In the genomic region with DNA sequence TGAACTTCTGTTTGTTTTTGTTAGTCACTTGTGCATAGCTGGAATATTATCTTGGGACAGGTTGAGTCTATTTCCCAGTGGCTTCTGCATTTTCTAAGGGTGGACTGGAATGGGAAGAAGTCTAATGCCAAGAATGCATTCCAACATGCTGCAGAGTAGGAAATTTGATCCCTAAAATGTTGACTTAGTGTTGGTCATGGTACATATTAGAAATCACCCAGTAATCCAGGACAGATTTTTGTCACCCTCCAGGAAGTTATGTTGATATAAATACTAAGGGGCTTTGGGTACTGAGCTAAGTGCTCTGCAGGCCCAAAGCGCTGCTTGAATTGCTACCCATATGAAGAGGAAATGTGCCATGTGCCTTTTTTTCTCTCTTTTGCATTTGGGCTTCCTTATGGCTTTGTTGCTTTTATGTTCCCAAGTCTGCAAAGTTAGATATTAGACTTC, we compare ENCODE assay signal across 8 cellular contexts. TPM values are rescaled to one million over a fixed set of nuclear protein-coding genes. Genes with fewer than 3 reads are reported as not detected.
DNase-seq lines count a peak whose midpoint lies in the region; ATAC-seq and TF ChIP-seq lines count a peak whose summit lies in the region.

No MANE protein-coding gene starts in this region.

- peak; percentile 38 for DNase-seq in NCI-H2029 (lab: John Stamatoyannopoulos, UW)
- no peak for DNase-seq in NCI-H2029 treated with DMSO at 0.1 percent for 48 hours (lab: John Stamatoyannopoulos, UW)
- no peak for DNase-seq in RWPE2 (ENCODE audit: low spot score)
- peak; percentile 82 to 91 for DNase-seq in foreskin fibroblast
- DNase-seq in smooth muscle cell (lab: John Stamatoyannopoulos, UW; ENCODE audit: unreplicated experiment) = no peak
- no peak for DNase-seq in pons (ENCODE audit: low spot score)
- DNase-seq in stimulated activated CD4-positive, alpha-beta T cell treated with anti-CD3 and anti-CD28 coated beads, Interleukin-4, amount 100 ng/mL, for 24 hours = no peak

- H3K79me2 ChIP-seq in smooth muscle cell (ENCODE audit: low read depth) = peaks cover 100% of the 10 kb centered on the region

- H3K9ac ChIP-seq in smooth muscle cell (ENCODE audit: low read depth) = no peak overlapping the region

- peak overlapping the region; percentile 66 for H3K4me2 ChIP-seq in smooth muscle cell

- H3F3A ChIP-seq in smooth muscle cell (ENCODE audit: low read depth) = peaks cover 28% of the 10 kb centered on the region

- no peak for TF ChIP-seq CTCF in RWPE2 (IDR thresholded peaks at IDR 0.05; ENCODE audit: poor library complexity, severe bottlenecking)
- no peak for TF ChIP-seq CTCF in foreskin fibroblast (IDR thresholded peaks at IDR 0.05; ENCODE audit: low read depth, low read length)
- no peak for TF ChIP-seq CTCF in smooth muscle cell (IDR thresholded peaks at IDR 0.05; ENCODE audit: borderline replicate concordance, insufficient read depth, poor library complexity, severe bottlenecking)

- H3K36me3 ChIP-seq in RWPE2 (ENCODE audit: low read depth) = peaks cover 39% of the 10 kb centered on the region
- H3K36me3 ChIP-seq in smooth muscle cell (ENCODE audit: low read depth) = no peaks in the 10 kb centered on the region

- H3K4me1 ChIP-seq in RWPE2 (ENCODE audit: insufficient read depth, poor library complexity, severe bottlenecking) (peaks cover 65% of the 10 kb centered on the region), smooth muscle cell (ENCODE audit: low read depth) (peaks cover 53% of the 10 kb centered on the region)

- H3K9me3 ChIP-seq in RWPE2 (ENCODE audit: severe bottlenecking) (no peaks in the 10 kb centered on the region), smooth muscle cell (replicated peaks; ENCODE audit: low read depth) (no peaks in the 10 kb centered on the region)

- ATAC-seq in RWPE2 (ENCODE audit: low read depth) (peak; percentile 87), GM19463 (IDR thresholded peaks at IDR 0.05; ENCODE audit: unreplicated experiment) (no peak)

- no peak overlapping the region for H2AFZ ChIP-seq in smooth muscle cell (ENCODE audit: low read depth)

- no peak overlapping the region for H3K4me3 ChIP-seq in RWPE2 (ENCODE audit: severe bottlenecking)
- no peak overlapping the region for H3K4me3 ChIP-seq in foreskin fibroblast (ENCODE audit: low read depth in 1 of 2, low read length in 2 of 2)
- H3K4me3 ChIP-seq in smooth muscle cell = no peak overlapping the region

- no peaks in the 10 kb centered on the region for H3K27me3 ChIP-seq in RWPE2 (ENCODE audit: insufficient read depth, poor library complexity, severe bottlenecking)
- H3K27me3 ChIP-seq in smooth muscle cell (ENCODE audit: low read depth) = no peaks in the 10 kb centered on the region

- H4K20me1 ChIP-seq in smooth muscle cell (ENCODE audit: low read depth) = peaks cover 100% of the 10 kb centered on the region

- 54% methylated on average over 1 of the region's 1 CpG for WGBS in smooth muscle cell (ENCODE audit: low lambda C conversion rate)

- H3K27ac ChIP-seq in RWPE2 (ENCODE audit: poor library complexity, severe bottlenecking) (peak overlapping the region; percentile 82), smooth muscle cell (ENCODE audit: low read depth) (peak overlapping the region; percentile 67)

RNA-seq across cellular contexts. Expression of a gene that starts 10.0 kb away (rescaled TPM):
- total RNA-seq in smooth muscle cell = 30.4 and 33.1 TPM in 2 replicates
- polyA plus RNA-seq in smooth muscle cell = 17.5 and 24.9 TPM in 2 replicates

Comparison
In these comparisons a context has a peak if more than half of its experiments do, and no peak if none do; other contexts are left out.
1. DNase-seq: peak in NCI-H2029 (single experiment) and foreskin fibroblast (2 of 2); none in NCI-H2029 treated with DMSO at 0.1 percent for 48 hours (single experiment), RWPE2 (single experiment), smooth muscle cell (single experiment), pons (single experiment) and stimulated activated CD4-positive, alpha-beta T cell treated with anti-CD3 and anti-CD28 coated beads, Interleukin-4, amount 100 ng/mL, for 24 hours (single experiment).